Comparison of ENCODE assay signal across 13 cellular contexts in genomic region chr14:77485901-77486678, GRCh38. TPM values are rescaled to one million over a fixed set of nuclear protein-coding genes. Genes with fewer than 3 reads are reported as not detected.
DNase-seq lines count a peak whose midpoint lies in the region; TF ChIP-seq lines count a peak whose summit lies in the region.
"Had no signal": no experiment of that assay in that cellular context is flagged by ENCODE, and none has a peak within 500 bp of the region (broad histone marks: within the 10 kb centered on the region; RNA-seq: fewer than 3 reads in every experiment).

No MANE protein-coding gene starts in this region.

- H2AFZ ChIP-seq in smooth muscle cell (ENCODE audit: low read depth) (no peak overlapping the region), MM.1S (ENCODE audit: low read length) (no peak overlapping the region)

- H3K4me3 ChIP-seq in fibroblast of mammary gland (ENCODE audit: control insufficient read depth, low read depth, low read length) (no peak overlapping the region), smooth muscle cell (no peak overlapping the region), MM.1S (ENCODE audit: low read length) (no peak overlapping the region)

- H3K9me2 ChIP-seq in MM.1S (replicated peaks; ENCODE audit: insufficient read depth, low read length), result no peaks in the 10 kb centered on the region

- H3K27me3 ChIP-seq in smooth muscle cell (ENCODE audit: low read depth) (no peaks in the 10 kb centered on the region), MM.1S (replicated peaks; ENCODE audit: insufficient read depth, low read length) (no peaks in the 10 kb centered on the region)

- peak; percentile 10 for DNase-seq in GM13976 (ENCODE audit: low spot score)
- peak; percentile 84 for DNase-seq in RKO (ENCODE audit: low spot score)
- peak; percentile 82 for DNase-seq in fibroblast of mammary gland (ENCODE audit: low read depth)
- no peak for DNase-seq in smooth muscle cell (lab: John Stamatoyannopoulos, UW; ENCODE audit: unreplicated experiment)
- no peak for DNase-seq in putamen (ENCODE audit: low spot score)
- DNase-seq in MM.1S, result no peak
- no peak for DNase-seq in DMS53 (lab: John Stamatoyannopoulos, UW)
- DNase-seq: COR-L47, head of caudate nucleus, left colon, NCI-H2107 had no signal

- no peak overlapping the region for H3K4me2 ChIP-seq in smooth muscle cell
- no peak overlapping the region for H3K4me2 ChIP-seq in MM.1S (ENCODE audit: low read depth, low read length)

- H3K79me2 ChIP-seq in smooth muscle cell (ENCODE audit: low read depth) (no peaks in the 10 kb centered on the region), MM.1S (ENCODE audit: low read length) (no peaks in the 10 kb centered on the region)

- H3K4me1 ChIP-seq in smooth muscle cell (ENCODE audit: low read depth), result no peaks in the 10 kb centered on the region
- no peaks in the 10 kb centered on the region for H3K4me1 ChIP-seq in MM.1S (ENCODE audit: low read length)

- H4K20me1 ChIP-seq in smooth muscle cell (ENCODE audit: low read depth) (no peaks in the 10 kb centered on the region), MM.1S (ENCODE audit: insufficient read depth, low read length) (no peaks in the 10 kb centered on the region)

- H3K27ac ChIP-seq in smooth muscle cell (ENCODE audit: low read depth) (peak overlapping the region; percentile 69), MM.1S (ENCODE audit: low read length) (no peak overlapping the region)

- H3K9ac ChIP-seq in smooth muscle cell (ENCODE audit: low read depth) (peak overlapping the region; percentile 48), MM.1S (ENCODE audit: low read length) (no peak overlapping the region)

- no peak for TF ChIP-seq CTCF in GM13976 (IDR thresholded peaks at IDR 0.05; ENCODE audit: borderline replicate concordance, control extremely low read depth, extremely low read depth, insufficient read depth, missing control alignments)
- no peak for TF ChIP-seq CTCF in fibroblast of mammary gland (conservative IDR thresholded peaks at IDR 0.05; ENCODE audit: control insufficient read depth, insufficient read depth, low read depth, low read length)
- no peak for TF ChIP-seq CTCF in smooth muscle cell (IDR thresholded peaks at IDR 0.05; ENCODE audit: borderline replicate concordance, insufficient read depth, poor library complexity, severe bottlenecking)
- TF ChIP-seq CTCF in MM.1S (IDR thresholded peaks at IDR 0.05; ENCODE audit: low read length), result no peak

- in situ Hi-C loops in GM13976 (cut with MboI; ENCODE audit: low sequenced_read_pairs, unreplicated experiment), result no loop called here

- H3K9me3 ChIP-seq in smooth muscle cell (replicated peaks; ENCODE audit: low read depth) (no peaks in the 10 kb centered on the region), MM.1S (replicated peaks; ENCODE audit: insufficient read depth, low read length) (no peaks in the 10 kb centered on the region)

- no peaks in the 10 kb centered on the region for H3K36me3 ChIP-seq in smooth muscle cell (ENCODE audit: low read depth)
- H3K36me3 ChIP-seq in MM.1S (replicated peaks; ENCODE audit: insufficient read depth, low read length), result no peaks in the 10 kb centered on the region

- H3F3A ChIP-seq in smooth muscle cell (ENCODE audit: low read depth), result no peaks in the 10 kb centered on the region
- H3F3A ChIP-seq in MM.1S (ENCODE audit: insufficient read depth, low read length), result no peaks in the 10 kb centered on the region

- 67% methylated on average over 7 of the region's 7 CpGs for WGBS in smooth muscle cell (ENCODE audit: low lambda C conversion rate)

RNA-seq across cellular contexts. Expression of gene ISM2, which starts 12.5 kb away (rescaled TPM):
- total RNA-seq in smooth muscle cell, result 2.1 and 2.7 TPM in 2 replicates
- 0.57 and 0.78 TPM in 2 replicates for polyA plus RNA-seq in smooth muscle cell
- total RNA-seq: activated CD8-positive, alpha-beta memory T cell treated with anti-CD3 and anti-CD28 coated beads for 36 hours; naive thymus-derived CD8-positive, alpha-beta T cell had no signal
- polyA plus RNA-seq: naive thymus-derived CD8-positive, alpha-beta T cell had no signal

RNA-seq across cellular contexts. Expression of gene AHSA1, which starts 28.2 kb away (rescaled TPM):
- total RNA-seq in smooth muscle cell, result 57.6 and 88.5 TPM in 2 replicates
- 92.8 and 94.6 TPM in 2 replicates for polyA plus RNA-seq in smooth muscle cell

RNA-seq across cellular contexts. Expression of gene VIPAS39, which starts 28.7 kb away (rescaled TPM):
- 32.6 and 55.5 TPM in 2 replicates for total RNA-seq in smooth muscle cell
- 12.3 and 19.7 TPM in 2 replicates for polyA plus RNA-seq in smooth muscle cell

Comparison
In these comparisons a context has a peak if more than half of its experiments do, and no peak if none do; other contexts are left out.
1. DNase-seq: peak in GM13976 (single experiment), RKO (single experiment) and fibroblast of mammary gland (single experiment); none in smooth muscle cell (single experiment), putamen (single experiment), MM.1S (single experiment) and DMS53 (single experiment).